In genomic region chr9:120742951-120743416, GRCh38 we compare ENCODE assay signal across 8 cellular contexts. TPM values are rescaled to one million over a fixed set of nuclear protein-coding genes. Genes with fewer than 3 reads are reported as not detected.
DNase-seq lines count a peak whose midpoint lies in the region; ATAC-seq, FAIRE-seq and TF ChIP-seq lines count a peak whose summit lies in the region.

No MANE protein-coding gene starts in this region.

- H3K4me1 ChIP-seq in small intestine (ENCODE audit: control insufficient read depth in 2 of 2, insufficient read depth in 1 of 2, low read depth in 1 of 2, low read length in 1 of 2) = no peaks in the 10 kb centered on the region

- ATAC-seq in HG02852 (IDR thresholded peaks at IDR 0.05; ENCODE audit: unreplicated experiment) = peak; percentile 47
- no peak for ATAC-seq in GM21825 (IDR thresholded peaks at IDR 0.05; ENCODE audit: unreplicated experiment)

- no peak for FAIRE-seq in small intestine (lab: Jason Lieb, UNC)

- H3K4me3 ChIP-seq in fibroblast of the aortic adventitia (ENCODE audit: low read depth, low read length) (no peak overlapping the region), small intestine (ENCODE audit: low read depth in 1 of 2, low read length in 2 of 2) (no peak overlapping the region)

- H3K27me3 ChIP-seq in small intestine (ENCODE audit: control insufficient read depth in 2 of 2, insufficient read depth in 2 of 2, low read length in 2 of 2) = no peaks in the 10 kb centered on the region

- H3K27ac ChIP-seq in small intestine (ENCODE audit: low read depth in 1 of 2, low read length in 1 of 2) = no peak overlapping the region

- H3K9me3 ChIP-seq in small intestine (ENCODE audit: control insufficient read depth, low read depth) = no peaks in the 10 kb centered on the region

- WGBS in small intestine, 3 donors = 43 to 73% (median 63%) methylated on average over 6 of the region's 6 CpGs

- peak; percentile 79 for TF ChIP-seq CTCF in fibroblast of the aortic adventitia (IDR thresholded peaks at IDR 0.05; ENCODE audit: insufficient read depth, low read length)

- DNase-seq in NCI-H510A treated with DMSO at 0.1 percent for 48 hours (lab: John Stamatoyannopoulos, UW) (peak; percentile 11), NCI-H510A (lab: John Stamatoyannopoulos, UW) (no peak), SK-MEL-5 (ENCODE audit: low read depth, low spot score) (peak; percentile 81), fibroblast of the aortic adventitia (ENCODE audit: low read depth) (peak; percentile 40), small intestine (peak; percentile 88), hippocampal formation (lab: John Stamatoyannopoulos, UW) (no peak)

- in situ Hi-C loops in SK-MEL-5 (cut with HindIII; ENCODE audit: low pct_unique_long_range_greater_than_20kb, low sequenced_read_pairs) = no loop called here

- no peaks in the 10 kb centered on the region for H3K36me3 ChIP-seq in small intestine (ENCODE audit: control insufficient read depth in 2 of 2, insufficient read depth in 2 of 2, low read length in 2 of 2)

RNA-seq across cellular contexts. Expression of gene MEGF9, which starts 28.7 kb away (rescaled TPM):
- total RNA-seq in SK-MEL-5 (2014; rRNA removed; shearing (Covaris generic)) = 23.6 and 24.1 TPM in 2 replicates
- polyA plus RNA-seq in SK-MEL-5 (2015; cell fraction: cytosol; rRNA removed) = 25.3 and 35.6 TPM in 2 replicates
- polyA plus RNA-seq in SK-MEL-5 (2015; cell fraction: nucleus; rRNA removed) = 6.6 and 8.9 TPM in 2 replicates
- 10.7 and 14.1 TPM in 2 replicates for total RNA-seq in fibroblast of the aortic adventitia (ENCODE audit: low replicate concordance)
- polyA plus RNA-seq in small intestine = 1 to 10 TPM; 3.0 to 6.4 (median 3.8) TPM

RNA-seq across cellular contexts. Expression of gene FBXW2, which starts 50.2 kb away (rescaled TPM):
- 26.4 and 30.7 TPM in 2 replicates for total RNA-seq in SK-MEL-5 (2014; rRNA removed; shearing (Covaris generic))
- 43.8 and 44.6 TPM in 2 replicates for polyA plus RNA-seq in SK-MEL-5 (2015; cell fraction: cytosol; rRNA removed)
- polyA plus RNA-seq in SK-MEL-5 (2015; cell fraction: nucleus; rRNA removed) = 55.4 and 60.3 TPM in 2 replicates
- total RNA-seq in fibroblast of the aortic adventitia (ENCODE audit: low replicate concordance) = 36.8 and 51.4 TPM in 2 replicates
- polyA plus RNA-seq in small intestine = 10 to 100 TPM in 1 of 3 donors, 1 to 10 TPM in 2; 6.2 to 17.7 (median 8.5) TPM

Comparison
In these comparisons a context has a peak if more than half of its experiments do, and no peak if none do; other contexts are left out.
1. DNase-seq: peak in NCI-H510A treated with DMSO at 0.1 percent for 48 hours (single experiment), SK-MEL-5 (single experiment), fibroblast of the aortic adventitia (single experiment) and small intestine (single experiment); none in NCI-H510A (single experiment) and hippocampal formation (0 of 2).